ENCODE assay signal across 1 cellular context in the genomic region with DNA sequence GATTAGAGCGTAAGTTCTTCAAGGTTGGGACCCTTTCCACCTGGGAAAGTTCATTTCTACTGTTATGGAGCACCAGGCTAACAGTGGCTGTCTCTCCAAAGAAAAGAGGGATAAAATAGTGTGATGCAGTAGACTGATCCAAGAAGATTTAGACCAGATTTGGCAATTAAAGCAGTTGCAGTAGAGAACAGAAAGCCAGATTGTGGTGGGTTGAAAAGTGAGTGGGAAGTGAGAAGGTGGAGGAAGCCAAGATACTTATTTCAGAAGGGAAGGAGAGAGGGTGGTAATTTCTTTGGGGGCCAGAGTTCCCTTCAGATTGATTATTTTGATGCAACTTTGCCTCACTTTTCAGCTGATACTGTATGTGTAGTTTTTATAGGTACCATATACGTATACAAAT.
TF ChIP-seq lines count a peak whose summit lies in the region.

No MANE protein-coding gene starts in this region.

TF ChIP-seq in WTC11, 78 proteins besides CTCF, POLR2A, EP300 and RAD21 (continued from another document):
- TF ChIP-seq, protein P1, sequence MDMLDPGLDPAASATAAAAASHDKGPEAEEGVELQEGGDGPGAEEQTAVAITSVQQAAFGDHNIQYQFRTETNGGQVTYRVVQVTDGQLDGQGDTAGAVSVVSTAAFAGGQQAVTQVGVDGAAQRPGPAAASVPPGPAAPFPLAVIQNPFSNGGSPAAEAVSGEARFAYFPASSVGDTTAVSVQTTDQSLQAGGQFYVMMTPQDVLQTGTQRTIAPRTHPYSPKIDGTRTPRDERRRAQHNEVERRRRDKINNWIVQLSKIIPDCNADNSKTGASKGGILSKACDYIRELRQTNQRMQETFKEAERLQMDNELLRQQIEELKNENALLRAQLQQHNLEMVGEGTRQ (CRISPR knock-in tag; IDR thresholded peaks at IDR 0.05), result no peak
